ENCODE assay signal across 3 cellular contexts in the genomic region with DNA sequence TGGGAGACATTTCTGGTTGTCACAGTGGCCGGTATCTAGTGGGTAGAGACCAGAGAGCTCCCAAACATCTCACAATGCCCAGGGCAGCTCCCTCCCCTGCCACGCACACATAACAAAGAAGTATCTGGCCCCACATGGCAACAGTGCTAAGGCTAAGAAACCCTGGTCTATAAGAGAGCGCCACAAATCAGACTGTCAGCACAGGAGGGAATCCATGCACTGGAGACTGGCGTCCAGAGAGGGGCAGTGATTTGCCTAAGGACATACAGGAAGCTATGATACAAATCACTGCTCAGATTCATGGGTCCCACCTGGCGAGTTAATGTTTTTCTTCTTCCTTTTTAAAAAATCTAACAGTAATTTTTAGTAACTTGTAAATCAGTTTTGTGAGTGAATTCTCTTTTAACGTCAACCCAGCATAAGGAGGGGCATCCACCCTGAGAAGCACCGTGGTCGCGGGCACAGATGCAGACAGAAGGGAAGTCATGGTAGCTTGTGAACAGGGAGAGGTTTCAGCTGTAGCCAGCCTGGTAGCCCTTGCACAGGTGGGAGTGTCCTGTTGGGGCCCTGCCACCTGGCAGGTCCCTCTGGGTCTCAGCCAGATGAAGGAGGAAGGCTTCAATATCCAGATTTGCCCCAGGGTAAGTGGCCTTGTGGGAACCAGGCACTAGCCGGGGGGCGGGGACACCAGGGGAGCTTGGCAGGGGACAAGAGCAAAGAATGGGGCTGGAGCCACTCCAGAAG.
TF ChIP-seq lines count a peak whose summit lies in the region.

No MANE protein-coding gene starts in this region.

TF ChIP-seq in SK-N-SH, 30 proteins besides CTCF, POLR2A, EP300 and RAD21 (continues in another document):
- TF ChIP-seq, protein P1, sequence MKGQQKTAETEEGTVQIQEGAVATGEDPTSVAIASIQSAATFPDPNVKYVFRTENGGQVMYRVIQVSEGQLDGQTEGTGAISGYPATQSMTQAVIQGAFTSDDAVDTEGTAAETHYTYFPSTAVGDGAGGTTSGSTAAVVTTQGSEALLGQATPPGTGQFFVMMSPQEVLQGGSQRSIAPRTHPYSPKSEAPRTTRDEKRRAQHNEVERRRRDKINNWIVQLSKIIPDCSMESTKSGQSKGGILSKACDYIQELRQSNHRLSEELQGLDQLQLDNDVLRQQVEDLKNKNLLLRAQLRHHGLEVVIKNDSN (IDR thresholded peaks at IDR 0.05; ENCODE audit: borderline replicate concordance, low read depth) = no peak
- TF ChIP-seq FOXM1 (IDR thresholded peaks at IDR 0.05; ENCODE audit: low read depth) (no peak), ELF1 (IDR thresholded peaks at IDR 0.05) (no peak), SMC3 (IDR thresholded peaks at IDR 0.05; ENCODE audit: low read depth, low read length) (no peak), FOXJ3 (CRISPR knock-in tag; IDR thresholded peaks at IDR 0.05) (no peak), GATA2 (CRISPR knock-in tag; IDR thresholded peaks at IDR 0.05) (no peak), POLR2AphosphoS5 (IDR thresholded peaks at IDR 0.05; ENCODE audit: low read depth, low read length) (no peak), TEAD4 (IDR thresholded peaks at IDR 0.05; ENCODE audit: borderline replicate concordance, insufficient read depth) (no peak), RCOR1 (IDR thresholded peaks at IDR 0.05; ENCODE audit: low read length) (no peak), NFIC (IDR thresholded peaks at IDR 0.05; ENCODE audit: borderline replicate concordance) (no peak), TCF12 (IDR thresholded peaks at IDR 0.05) (no peak), CHD2 (IDR thresholded peaks at IDR 0.05; ENCODE audit: low read length, partially characterized antibody) (no peak), JUND (IDR thresholded peaks at IDR 0.05) (no peak), GABPA (IDR thresholded peaks at IDR 0.05; ENCODE audit: low read depth) (no peak)
- TF ChIP-seq, protein P2, sequence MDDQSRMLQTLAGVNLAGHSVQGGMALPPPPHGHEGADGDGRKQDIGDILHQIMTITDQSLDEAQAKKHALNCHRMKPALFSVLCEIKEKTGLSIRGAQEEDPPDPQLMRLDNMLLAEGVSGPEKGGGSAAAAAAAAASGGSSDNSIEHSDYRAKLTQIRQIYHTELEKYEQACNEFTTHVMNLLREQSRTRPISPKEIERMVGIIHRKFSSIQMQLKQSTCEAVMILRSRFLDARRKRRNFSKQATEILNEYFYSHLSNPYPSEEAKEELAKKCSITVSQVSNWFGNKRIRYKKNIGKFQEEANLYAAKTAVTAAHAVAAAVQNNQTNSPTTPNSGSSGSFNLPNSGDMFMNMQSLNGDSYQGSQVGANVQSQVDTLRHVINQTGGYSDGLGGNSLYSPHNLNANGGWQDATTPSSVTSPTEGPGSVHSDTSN (IDR thresholded peaks at IDR 0.05) = no peak
- TF ChIP-seq, protein P3, sequence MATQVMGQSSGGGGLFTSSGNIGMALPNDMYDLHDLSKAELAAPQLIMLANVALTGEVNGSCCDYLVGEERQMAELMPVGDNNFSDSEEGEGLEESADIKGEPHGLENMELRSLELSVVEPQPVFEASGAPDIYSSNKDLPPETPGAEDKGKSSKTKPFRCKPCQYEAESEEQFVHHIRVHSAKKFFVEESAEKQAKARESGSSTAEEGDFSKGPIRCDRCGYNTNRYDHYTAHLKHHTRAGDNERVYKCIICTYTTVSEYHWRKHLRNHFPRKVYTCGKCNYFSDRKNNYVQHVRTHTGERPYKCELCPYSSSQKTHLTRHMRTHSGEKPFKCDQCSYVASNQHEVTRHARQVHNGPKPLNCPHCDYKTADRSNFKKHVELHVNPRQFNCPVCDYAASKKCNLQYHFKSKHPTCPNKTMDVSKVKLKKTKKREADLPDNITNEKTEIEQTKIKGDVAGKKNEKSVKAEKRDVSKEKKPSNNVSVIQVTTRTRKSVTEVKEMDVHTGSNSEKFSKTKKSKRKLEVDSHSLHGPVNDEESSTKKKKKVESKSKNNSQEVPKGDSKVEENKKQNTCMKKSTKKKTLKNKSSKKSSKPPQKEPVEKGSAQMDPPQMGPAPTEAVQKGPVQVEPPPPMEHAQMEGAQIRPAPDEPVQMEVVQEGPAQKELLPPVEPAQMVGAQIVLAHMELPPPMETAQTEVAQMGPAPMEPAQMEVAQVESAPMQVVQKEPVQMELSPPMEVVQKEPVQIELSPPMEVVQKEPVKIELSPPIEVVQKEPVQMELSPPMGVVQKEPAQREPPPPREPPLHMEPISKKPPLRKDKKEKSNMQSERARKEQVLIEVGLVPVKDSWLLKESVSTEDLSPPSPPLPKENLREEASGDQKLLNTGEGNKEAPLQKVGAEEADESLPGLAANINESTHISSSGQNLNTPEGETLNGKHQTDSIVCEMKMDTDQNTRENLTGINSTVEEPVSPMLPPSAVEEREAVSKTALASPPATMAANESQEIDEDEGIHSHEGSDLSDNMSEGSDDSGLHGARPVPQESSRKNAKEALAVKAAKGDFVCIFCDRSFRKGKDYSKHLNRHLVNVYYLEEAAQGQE (IDR thresholded peaks at IDR 0.05; ENCODE audit: low read depth, low read length) = no peak

TF ChIP-seq in SK-N-SH treated with all-trans-retinoic acid at 6 μM for 48 hours, 23 proteins besides CTCF, POLR2A, EP300 and RAD21:
- TF ChIP-seq PPARA (CRISPR knock-in tag; IDR thresholded peaks at IDR 0.05; ENCODE audit: borderline replicate concordance) = no peak
- TF ChIP-seq GLIS3 (CRISPR knock-in tag; IDR thresholded peaks at IDR 0.05) = no peak
- no peak for TF ChIP-seq SNAI2 (CRISPR knock-in tag; IDR thresholded peaks at IDR 0.05)
- TF ChIP-seq ISL1 (CRISPR knock-in tag; IDR thresholded peaks at IDR 0.05) = no peak
- no peak for TF ChIP-seq CSDC2 (CRISPR knock-in tag; IDR thresholded peaks at IDR 0.05)
- TF ChIP-seq, protein P4, sequence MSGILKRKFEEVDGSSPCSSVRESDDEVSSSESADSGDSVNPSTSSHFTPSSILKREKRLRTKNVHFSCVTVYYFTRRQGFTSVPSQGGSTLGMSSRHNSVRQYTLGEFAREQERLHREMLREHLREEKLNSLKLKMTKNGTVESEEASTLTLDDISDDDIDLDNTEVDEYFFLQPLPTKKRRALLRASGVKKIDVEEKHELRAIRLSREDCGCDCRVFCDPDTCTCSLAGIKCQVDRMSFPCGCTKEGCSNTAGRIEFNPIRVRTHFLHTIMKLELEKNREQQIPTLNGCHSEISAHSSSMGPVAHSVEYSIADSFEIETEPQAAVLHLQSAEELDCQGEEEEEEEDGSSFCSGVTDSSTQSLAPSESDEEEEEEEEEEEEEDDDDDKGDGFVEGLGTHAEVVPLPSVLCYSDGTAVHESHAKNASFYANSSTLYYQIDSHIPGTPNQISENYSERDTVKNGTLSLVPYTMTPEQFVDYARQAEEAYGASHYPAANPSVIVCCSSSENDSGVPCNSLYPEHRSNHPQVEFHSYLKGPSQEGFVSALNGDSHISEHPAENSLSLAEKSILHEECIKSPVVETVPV (CRISPR knock-in tag; IDR thresholded peaks at IDR 0.05) = no peak
- no peak for TF ChIP-seq ZNF70 (CRISPR knock-in tag; IDR thresholded peaks at IDR 0.05)
- TF ChIP-seq RARB (CRISPR knock-in tag; IDR thresholded peaks at IDR 0.05) = no peak
- no peak for TF ChIP-seq ZFP30 (CRISPR knock-in tag; IDR thresholded peaks at IDR 0.05)
TF ChIP-seq in SK-N-SH treated with all-trans-retinoic acid at 6 μM for 48 hours: peak in this region for 0.

TF ChIP-seq in endothelial cell of umbilical vein, 7 proteins besides CTCF, POLR2A, EP300 and RAD21:
- no peak for TF ChIP-seq EZH2 (IDR thresholded peaks at IDR 0.05; ENCODE audit: borderline replicate concordance, low read depth, low read length, severe bottlenecking)
